In the genomic region with DNA sequence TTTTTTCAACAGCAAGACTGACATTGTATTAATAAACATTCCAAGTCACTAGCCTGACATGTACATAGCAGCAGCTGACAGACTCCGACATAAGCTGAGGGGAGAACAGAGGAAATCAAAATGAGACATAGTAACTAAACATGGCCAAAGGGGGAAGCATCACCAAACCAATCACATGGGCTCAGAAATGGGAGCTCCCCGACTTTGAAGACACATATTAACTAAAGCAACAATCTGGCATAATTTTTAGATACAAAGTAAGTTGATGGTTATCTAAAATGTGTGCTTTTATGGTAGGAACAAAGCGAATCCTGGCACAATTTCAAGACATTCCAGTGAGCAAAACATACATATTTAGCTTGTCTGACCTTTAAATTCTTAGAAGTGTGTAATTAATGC, we compare ENCODE assay signal across 12 cellular contexts.
DNase-seq lines count a peak whose midpoint lies in the region; ATAC-seq and TF ChIP-seq lines count a peak whose summit lies in the region.
"Had no signal": no experiment of that assay in that cellular context is flagged by ENCODE, and none has a peak within 500 bp of the region (broad histone marks: within the 10 kb centered on the region; RNA-seq: fewer than 3 reads in every experiment).

No MANE protein-coding gene starts in this region.

- no peaks in the 10 kb centered on the region for H3K79me2 ChIP-seq in OCI-LY7 (ENCODE audit: insufficient read depth, low read depth, low read length)

- H3K9me3 ChIP-seq in left lung (no peaks in the 10 kb centered on the region), thyroid gland (no peaks in the 10 kb centered on the region), OCI-LY7 (ENCODE audit: low read length) (no peaks in the 10 kb centered on the region)
- H3K9me3 ChIP-seq: Caco-2 had no signal

- POLR2A ChIA-PET in OCI-LY7 (lab: Charles Lee), result interaction anchor here (0.6 to 1.3 kb wide), 3 partner anchors 8 to 26 kb away, joined by 3 to 5 read pairs (median 3); no protein-coding TSS in a partner anchor

- H3K4me1 ChIP-seq in left lung (peaks cover 32 to 34% of the 10 kb centered on the region in 2 donors), thyroid gland (peaks cover 72% of the 10 kb centered on the region in 2 donors), OCI-LY7 (ENCODE audit: insufficient read depth, low read length, poor library complexity, severe bottlenecking) (no peaks in the 10 kb centered on the region)
- H3K4me1 ChIP-seq: Caco-2 had no signal

- no peaks in the 10 kb centered on the region for H3K27me3 ChIP-seq in left lung
- H3K27me3 ChIP-seq in thyroid gland, result no peaks in the 10 kb centered on the region
- H3K27me3 ChIP-seq: foreskin keratinocyte had no signal

- no peaks in the 10 kb centered on the region for H3K9me2 ChIP-seq in OCI-LY7 (ENCODE audit: insufficient read depth, low read length)

- peak; percentile 51 for ATAC-seq in left lung
- ATAC-seq: foreskin keratinocyte; stimulated activated naive B cell treated with anti-CD40 and anti-IgM and Interleukin-4, amounts not matched to agents 10 μg/mL and 1 μg/mL and 100 μg/mL, for 72 hours had no signal

- TF ChIP-seq CTCF in coronary artery (IDR thresholded peaks at IDR 0.05) (no peak), left lung (IDR thresholded peaks at IDR 0.05) (no peak), thyroid gland (IDR thresholded peaks at IDR 0.05) (no peak), OCI-LY7 (conservative IDR thresholded peaks at IDR 0.05; ENCODE audit: low read length) (no peak)

- DNase-seq in LHCN-M2 (ENCODE audit: low read depth) (peak; percentile 51), coronary artery (ENCODE audit: low spot score) (no peak), left lung (no peak), thyroid gland (no peak), AG08395 (ENCODE audit: low spot score) (no peak), SKM-1 (lab: John Stamatoyannopoulos, UW; ENCODE audit: unreplicated experiment) (no peak), OCI-LY7 (ENCODE audit: low spot score) (no peak)
- DNase-seq: activated CD4-positive, alpha-beta T cell treated with anti-CD3 and anti-CD28 coated beads for 4 hours; Caco-2; foreskin keratinocyte; stimulated activated CD4-positive, alpha-beta T cell treated with anti-CD3 and anti-CD28 coated beads, Interleukin-1b, Interleukin-23, amount 100 ng/mL, for 48 hours; stimulated activated naive B cell treated with anti-CD40 and anti-IgM and Interleukin-4, amounts not matched to agents 10 μg/mL and 1 μg/mL and 100 μg/mL, for 72 hours had no signal

- no peak overlapping the region for H3K4me2 ChIP-seq in OCI-LY7 (ENCODE audit: low read length)

- H3K4me3 ChIP-seq in coronary artery (peak overlapping the region; percentile 47), left lung (no peak overlapping the region), thyroid gland (replicated peaks in 1 of 3) (peak overlapping the region in 1 of 3 donors; percentile 5), OCI-LY7 (ENCODE audit: low read depth, low read length, poor library complexity, severe bottlenecking) (no peak overlapping the region)

- H3K36me3 ChIP-seq in left lung, result peaks cover 0 to 5% of the 10 kb centered on the region in 2 donors
- H3K36me3 ChIP-seq in thyroid gland, result no peaks in the 10 kb centered on the region
- no peaks in the 10 kb centered on the region for H3K36me3 ChIP-seq in OCI-LY7 (ENCODE audit: insufficient read depth, low read length)

- no TSS peak for BruUV-seq in OCI-LY7 (replicated peaks; lab: Mats Ljungman, UMichigan)

- intact Hi-C loops in left lung (cut with DNase I), result no loop called here
- intact Hi-C loops in thyroid gland (cut with DNase I), result no loop called here
- intact Hi-C loops in OCI-LY7 (cut with micrococcal nuclease; ENCODE audit: unreplicated experiment), result loop anchor here (10.0 kb wide), 1 partner anchor 675 kb away; no protein-coding TSS in a partner anchor

- no peak for TF ChIP-seq POLR2A in thyroid gland (IDR thresholded peaks at IDR 0.05)

- CTCF ChIA-PET in OCI-LY7 (lab: Charles Lee; ENCODE audit: unreplicated experiment), result no interaction called here

- peak overlapping the region; percentile 46 to 76 for H3K27ac ChIP-seq in coronary artery
- H3K27ac ChIP-seq in left lung, result peak overlapping the region; percentile 57 to 73
- H3K27ac ChIP-seq in thyroid gland, result peak overlapping the region; percentile 77 to 85 (median 84)
- no peak overlapping the region for H3K27ac ChIP-seq in OCI-LY7 (ENCODE audit: low read depth, low read length, poor library complexity, severe bottlenecking)
- H3K27ac ChIP-seq: foreskin keratinocyte had no signal

- 22 to 36% methylated on average over 3 of the region's 3 CpGs for WGBS in thyroid gland, 2 donors

- no peak overlapping the region for H2AFZ ChIP-seq in OCI-LY7 (ENCODE audit: low read length)

- H4K20me1 ChIP-seq in OCI-LY7 (ENCODE audit: insufficient read depth, low read length), result 0 out of 2 replicates have a peak, but pooled peaks cover 3% of the 10 kb centered on the region
